Comparison of ENCODE assay signal across 13 cellular contexts in genomic region chr9:29514336-29514735, GRCh38.
DNase-seq lines count a peak whose midpoint lies in the region; TF ChIP-seq lines count a peak whose summit lies in the region.
"Had no signal": no experiment of that assay in that cellular context is flagged by ENCODE, and none has a peak within 500 bp of the region (broad histone marks: within the 10 kb centered on the region; RNA-seq: fewer than 3 reads in every experiment).

No MANE protein-coding gene starts in this region.

- intact Hi-C loops in head of caudate nucleus (cut with DNase I), result no loop called here
- intact Hi-C loops in transverse colon (cut with DNase I; ENCODE audit: low total_unique reads), result no loop called here

- no peaks in the 10 kb centered on the region for H3K79me2 ChIP-seq in H9 (ENCODE audit: insufficient read depth, low read length)

- in situ Hi-C loops in brain microvascular endothelial cell (cut with HindIII; ENCODE audit: low pct_ligation_motif_present, low sequenced_read_pairs) (no loop called here), transverse colon (cut with MboI; ENCODE audit: low pct_ligation_motif_present in 1 of 4, low pct_unique_long_range_greater_than_20kb in 1 of 4, low sequenced_read_pairs in 3 of 4) (no loop called here)

- no peaks in the 10 kb centered on the region for H3K23me2 ChIP-seq in H9 (ENCODE audit: insufficient read length, low read depth, low read length, poor library complexity, severe bottlenecking)

- no peak for TF ChIP-seq CTCF in H9 (conservative IDR thresholded peaks at IDR 0.05)
- TF ChIP-seq CTCF in brain microvascular endothelial cell (IDR thresholded peaks at IDR 0.05; ENCODE audit: low read depth, low read length, missing control alignments), result no peak
- TF ChIP-seq CTCF in transverse colon (IDR thresholded peaks at IDR 0.05), result no peak

- H3K27ac Mint-ChIP-seq in H9, result peak overlapping the region in 1 of 3 experiments; percentile 88; a peak in 3 of 7 replicates
- H3K27ac Mint-ChIP-seq: activated CD4-positive, alpha-beta memory T cell treated with anti-CD3 and anti-CD28 coated beads for 36 hours; activated naive CD4-positive, alpha-beta T cell treated with anti-CD3 and anti-CD28 coated beads, Interleukin-2, amount 50 U/mL, for 72 hours had no signal

- H2BK20ac ChIP-seq in H9 (ENCODE audit: low read depth, low read length, poor library complexity, severe bottlenecking), result no peak overlapping the region

- no peak for TF ChIP-seq EP300 in transverse colon (IDR thresholded peaks at IDR 0.05; ENCODE audit: low read depth)

- H3K56ac ChIP-seq in H9 (ENCODE audit: insufficient read length, low read depth, low read length), result no peak overlapping the region

- no peak for TF ChIP-seq POLR2A in transverse colon (IDR thresholded peaks at IDR 0.05)

- H4K91ac ChIP-seq in H9 (ENCODE audit: insufficient read length, low read depth, low read length), result no peak overlapping the region

- H3K27ac ChIP-seq in H9 (ENCODE audit: insufficient read length, low read depth, low read length) (no peak overlapping the region), brain microvascular endothelial cell (no peak overlapping the region), transverse colon (no peak overlapping the region)
- H3K27ac ChIP-seq: neutrophil had no signal

- no peak overlapping the region for H2AFZ ChIP-seq in H9 (ENCODE audit: low read length)

- no peak overlapping the region for H2AK5ac ChIP-seq in H9 (ENCODE audit: insufficient read length, low read length)

- no peak overlapping the region for H4K5ac ChIP-seq in H9 (ENCODE audit: insufficient read length, low read depth, low read length)

- H3K27me3 ChIP-seq in H9 (ENCODE audit: insufficient read depth, low read length) (no peaks in the 10 kb centered on the region), brain microvascular endothelial cell (replicated peaks) (no peaks in the 10 kb centered on the region), transverse colon (no peaks in the 10 kb centered on the region)
- H3K27me3 ChIP-seq: neutrophil had no signal

- no peak overlapping the region for H3K9ac ChIP-seq in H9 (ENCODE audit: extremely low read depth, insufficient read length, low read length)

- peaks cover 45% of the 10 kb centered on the region for H3K27me3 Mint-ChIP-seq in H9 (ENCODE audit: low read depth)
- H3K27me3 Mint-ChIP-seq: activated CD4-positive, alpha-beta memory T cell treated with anti-CD3 and anti-CD28 coated beads for 36 hours had no signal

- H3K4me3 ChIP-seq in brain microvascular endothelial cell (ENCODE audit: low read depth, low read length), result no peak overlapping the region
- no peak overlapping the region for H3K4me3 ChIP-seq in transverse colon

- H3K18ac ChIP-seq in H9 (ENCODE audit: insufficient read length, low read depth, low read length), result no peak overlapping the region

- H2BK15ac ChIP-seq in H9 (ENCODE audit: low read depth, low read length), result no peak overlapping the region

- peak overlapping the region; percentile 32 to 38; a peak in 2 of 5 replicates for H3K4me3 Mint-ChIP-seq in H9
- H3K4me3 Mint-ChIP-seq: activated CD4-positive, alpha-beta memory T cell treated with anti-CD3 and anti-CD28 coated beads for 36 hours had no signal

- H3K4ac ChIP-seq in H9 (ENCODE audit: low read depth, low read length), result no peak overlapping the region

- peak overlapping the region; percentile 4 for H3K4me2 ChIP-seq in H9 (ENCODE audit: insufficient read depth, insufficient read length, low read length)

- H2BK120ac ChIP-seq in H9 (ENCODE audit: low read depth, low read length, poor library complexity, severe bottlenecking), result no peak overlapping the region

- H3K9me3 Mint-ChIP-seq in H9, result peaks cover 24 to 30% of the 10 kb centered on the region in 2 experiments

- no peak overlapping the region for H2BK12ac ChIP-seq in H9 (ENCODE audit: insufficient read length, low read depth, low read length)

- peak overlapping the region; percentile 26; the same call in 1 of the 2 replicates for H3K14ac ChIP-seq in H9 (ENCODE audit: insufficient read depth, low read length)

- peaks cover 18 to 25% (median 25%) of the 10 kb centered on the region in 3 experiments for H3K36me3 Mint-ChIP-seq in H9 (ENCODE audit: insufficient read depth in 1 of 3, low read depth in 3 of 3)
- H3K36me3 Mint-ChIP-seq: activated CD4-positive, alpha-beta memory T cell treated with anti-CD3 and anti-CD28 coated beads for 36 hours; activated naive CD4-positive, alpha-beta T cell treated with anti-CD3 and anti-CD28 coated beads, Interleukin-2, amount 50 U/mL, for 72 hours had no signal

- DNase-seq in H9, result peak; percentile 64
- peak; percentile 54 for DNase-seq in NCI-H774 (lab: John Stamatoyannopoulos, UW)
- DNase-seq in head of caudate nucleus, result peak; percentile 27 to 84 (median 63)
- DNase-seq in pons (ENCODE audit: low spot score), result peak; percentile 68
- no peak for DNase-seq in brain microvascular endothelial cell
- no peak for DNase-seq in AG20443 (ENCODE audit: low spot score)
- no peak for DNase-seq in transverse colon
- no peak for DNase-seq in activated CD4-positive, alpha-beta T cell treated with anti-CD3 and anti-CD28 coated beads for 4 hours
- DNase-seq: activated CD4-positive, alpha-beta memory T cell treated with anti-CD3 and anti-CD28 coated beads for 36 hours; effector CD8-positive, alpha-beta T cell; NCI-H226 had no signal

- no peaks in the 10 kb centered on the region for H3K79me1 ChIP-seq in H9 (ENCODE audit: insufficient read depth, low read depth, low read length, poor library complexity, severe bottlenecking)

- no peaks in the 10 kb centered on the region for H4K20me1 ChIP-seq in H9 (ENCODE audit: control insufficient read depth, insufficient read depth, insufficient read length)

- no peak overlapping the region for H2BK5ac ChIP-seq in H9 (ENCODE audit: insufficient read length, low read length)

- no peak overlapping the region for H3T11ph ChIP-seq in H9 (ENCODE audit: low read length)

- no CpG with 5 or more reads among the region's 11 CpGs for whole genome bisulfite sequencing in H9 (ENCODE audit: extremely low coverage, insufficient read length, low lambda C conversion rate)
- 6 to 52% methylated on average over 3 to 11 of the region's 11 CpGs for WGBS in transverse colon (ENCODE audit: low coverage in 1 of 2), 2 donors

- H3K4me1 Mint-ChIP-seq in H9, result peaks cover 39 to 42% of the 10 kb centered on the region in 2 experiments

- H3K36me3 ChIP-seq in brain microvascular endothelial cell (replicated peaks) (no peaks in the 10 kb centered on the region), transverse colon (no peaks in the 10 kb centered on the region)
- H3K36me3 ChIP-seq: neutrophil had no signal

- no peak overlapping the region for H4K8ac ChIP-seq in H9 (replicated peaks; ENCODE audit: insufficient read length, low read depth, low read length)

- no peak overlapping the region for H3K23ac ChIP-seq in H9 (ENCODE audit: insufficient read length, low read depth, low read length)

- peaks cover 15% of the 10 kb centered on the region for H3K9me3 ChIP-seq in H9 (ENCODE audit: control insufficient read depth, low read depth, low read length)
- H3K9me3 ChIP-seq in transverse colon, result no peaks in the 10 kb centered on the region
- H3K9me3 ChIP-seq: neutrophil had no signal

- H3K4me1 ChIP-seq in H9 (ENCODE audit: insufficient read depth, low read length) (peaks cover 7% of the 10 kb centered on the region; the same call in 1 of the 2 replicates), transverse colon (no peaks in the 10 kb centered on the region)

Comparison
In these comparisons a context has a peak if more than half of its experiments do, and no peak if none do; other contexts are left out.
1. DNase-seq: peak in H9 (single experiment), NCI-H774 (single experiment), head of caudate nucleus (42 of 42) and pons (single experiment); none in brain microvascular endothelial cell (single experiment), AG20443 (single experiment), transverse colon (single experiment) and activated CD4-positive, alpha-beta T cell treated with anti-CD3 and anti-CD28 coated beads for 4 hours (0 of 2).